Comparison of ENCODE assay signal across 30 cellular contexts in genomic region chr16:2611499-2611862, GRCh38.
"Had no signal": no experiment of that assay in that cellular context is flagged by ENCODE, and none has a peak within 500 bp of the region (broad histone marks: within the 10 kb centered on the region; RNA-seq: fewer than 3 reads in every experiment).

No MANE protein-coding gene starts in this region.

- H3K27ac ChIP-seq: colonic mucosa, epithelial cell of prostate, gastrocnemius medialis, left lung, pancreas, prostate gland, right atrium auricular region, testis, tibial artery, uterus had no signal

- H3K4me3 ChIP-seq: colonic mucosa, gastrocnemius medialis, left lung, pancreas, prostate gland, right atrium auricular region, smooth muscle cell, testis, tibial artery, uterus had no signal

- ATAC-seq: esophagus mucosa; gastrocnemius medialis; left lung; naive thymus-derived CD4-positive, alpha-beta T cell; sciatic nerve; stimulated activated memory B cell treated with anti-CD40 and anti-IgM and Interleukin-4, amounts not matched to agents 10 μg/mL and 1 μg/mL and 100 μg/mL, for 72 hours; stimulated activated naive CD8-positive, alpha-beta T cell treated with anti-CD3 and anti-CD28 coated beads, Interleukin-15, Interleukin-2, amounts not matched to agents 100 U/mL and 50 U/mL, for 24 hours had no signal

- H3K36me3 ChIP-seq: colonic mucosa, prostate gland, uterus had no signal

- H3K9me3 Mint-ChIP-seq: dendritic cell treated with granulocyte-macrophage colony-stimulating factor and Interleukin-4, amounts not matched to agents 40 ng/mL and 50 ng/mL, for 4 days; endodermal cell; memory B cell; mesothelial cell of epicardium; naive thymus-derived CD4-positive, alpha-beta T cell; nephron; stimulated activated memory B cell treated with anti-CD40 and anti-IgM and Interleukin-4, amounts not matched to agents 10 μg/mL and 1 μg/mL and 100 μg/mL, for 72 hours; type B pancreatic cell had no signal

- H3K27me3 ChIP-seq: colonic mucosa, gastrocnemius medialis, left lung, pancreas, right atrium auricular region, testis, tibial artery, uterus had no signal

- H3K36me3 Mint-ChIP-seq: type B pancreatic cell had no signal

- H3K4me1 Mint-ChIP-seq: endodermal cell, mesothelial cell of epicardium, nephron had no signal

- H3K4me3 Mint-ChIP-seq: dendritic cell treated with granulocyte-macrophage colony-stimulating factor and Interleukin-4, amounts not matched to agents 40 ng/mL and 50 ng/mL, for 4 days; endodermal cell; memory B cell; mesothelial cell of epicardium; naive thymus-derived CD4-positive, alpha-beta T cell; nephron; stimulated activated memory B cell treated with anti-CD40 and anti-IgM and Interleukin-4, amounts not matched to agents 10 μg/mL and 1 μg/mL and 100 μg/mL, for 72 hours; type B pancreatic cell had no signal

- H3K4me1 ChIP-seq: colonic mucosa, pancreas, prostate gland, testis, uterus had no signal

- FAIRE-seq: keratinocyte, pancreas had no signal

- H3K27me3 Mint-ChIP-seq: dendritic cell treated with granulocyte-macrophage colony-stimulating factor and Interleukin-4, amounts not matched to agents 40 ng/mL and 50 ng/mL, for 4 days; memory B cell; naive thymus-derived CD4-positive, alpha-beta T cell; stimulated activated memory B cell treated with anti-CD40 and anti-IgM and Interleukin-4, amounts not matched to agents 10 μg/mL and 1 μg/mL and 100 μg/mL, for 72 hours; type B pancreatic cell had no signal

- H3K9me3 ChIP-seq: colonic mucosa, gastrocnemius medialis, left lung, pancreas, prostate gland, right atrium auricular region, testis, tibial artery, uterus had no signal

- H3K27ac Mint-ChIP-seq: dendritic cell treated with granulocyte-macrophage colony-stimulating factor and Interleukin-4, amounts not matched to agents 40 ng/mL and 50 ng/mL, for 4 days; endodermal cell; memory B cell; mesothelial cell of epicardium; naive thymus-derived CD4-positive, alpha-beta T cell; nephron; type B pancreatic cell had no signal

- DNase-seq: central memory CD4-positive, alpha-beta T cell; colonic mucosa; effector CD8-positive, alpha-beta T cell; endodermal cell; foreskin fibroblast; gastrocnemius medialis; naive thymus-derived CD4-positive, alpha-beta T cell; occipital lobe; stimulated activated CD4-positive, alpha-beta T cell treated with anti-CD3 and anti-CD28 coated beads, Interleukin-2, amount 100 ng/mL, for 24 hours; stimulated activated CD4-positive, alpha-beta T cell treated with anti-CD3 and anti-CD28 coated beads, Interleukin-4, amount 100 ng/mL, for 24 hours; stimulated activated naive CD8-positive, alpha-beta T cell treated with anti-CD3 and anti-CD28 coated beads, Interleukin-15, Interleukin-2, amounts not matched to agents 100 U/mL and 50 U/mL, for 24 hours; substantia nigra; testis; uterus had no signal

- H3K4me2 ChIP-seq: smooth muscle cell had no signal
